8 cellular contexts compared by ENCODE assay signal in the genomic region with DNA sequence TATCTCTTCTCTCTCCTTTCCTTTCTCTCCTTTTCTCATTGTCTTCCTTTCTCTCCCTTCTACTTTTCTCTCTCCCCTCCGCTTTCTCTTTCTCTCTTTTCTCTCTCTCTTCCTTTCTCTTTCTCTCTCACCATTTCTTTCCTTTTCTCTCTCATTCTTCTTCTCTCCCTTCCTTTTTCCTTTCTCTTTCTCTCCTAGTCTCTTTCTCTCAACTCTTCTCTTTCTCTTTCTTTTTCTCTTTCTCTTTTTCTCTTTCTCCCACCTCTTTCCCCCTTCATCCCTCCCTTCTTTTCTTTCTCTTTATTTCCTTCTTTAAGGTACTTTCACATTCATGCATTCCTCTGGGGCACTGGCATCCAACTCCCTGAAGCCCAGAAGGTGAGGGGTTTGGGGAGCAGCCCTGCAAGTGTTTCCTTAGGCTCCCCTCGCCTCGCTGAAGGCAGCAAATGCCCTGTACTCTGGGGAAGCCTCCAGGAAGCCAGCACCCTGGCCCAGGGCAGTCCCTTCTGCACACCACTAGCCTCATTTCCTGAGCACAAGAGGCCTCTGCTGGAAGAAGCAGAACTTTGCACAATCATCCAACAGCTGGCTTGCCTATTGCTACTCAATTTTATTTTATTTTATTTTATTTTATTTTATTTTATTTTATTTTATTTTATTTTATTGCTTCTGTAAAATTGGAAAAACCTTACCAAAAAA.
DNase-seq lines count a peak whose midpoint lies in the region; ATAC-seq and TF ChIP-seq lines count a peak whose summit lies in the region.

No MANE protein-coding gene starts in this region.

- H3K36me3 Mint-ChIP-seq in activated T-cell treated with anti-CD3 and anti-CD28 coated beads, Interleukin-2, amount 50 U/mL, for 24 hours (ENCODE audit: low read depth) = no peaks in the 10 kb centered on the region

- H3K9me3 Mint-ChIP-seq in activated T-cell treated with anti-CD3 and anti-CD28 coated beads, Interleukin-2, amount 50 U/mL, for 24 hours = no peaks in the 10 kb centered on the region

- DNase-seq in Right ventricle myocardium inferior (ENCODE audit: missing footprints) (no peak), cardiac septum (ENCODE audit: low spot score) (no peak), NCI-H226 (peak; percentile 38), foreskin keratinocyte (peak; percentile 24 to 44), ecto neural progenitor cell (ENCODE audit: low spot score) (no peak)
- DNase-seq in activated T-cell treated with anti-CD3 and anti-CD28 coated beads, Interleukin-2, amount 50 U/mL, for 24 hours = peak; percentile 67
- DNase-seq in stimulated activated CD4-positive, alpha-beta T cell treated with anti-CD3 and anti-CD28 coated beads, Interleukin-15, amount 100 ng/mL, for 24 hours = peak; percentile 76

- no peak overlapping the region for H3K27ac ChIP-seq in foreskin keratinocyte

- no peaks in the 10 kb centered on the region for H3K27me3 Mint-ChIP-seq in activated T-cell treated with anti-CD3 and anti-CD28 coated beads, Interleukin-2, amount 50 U/mL, for 24 hours

- ATAC-seq in Right ventricle myocardium inferior (peak; percentile 64), HG02759 (IDR thresholded peaks at IDR 0.05; ENCODE audit: unreplicated experiment) (peak; percentile 79), foreskin keratinocyte (no peak)

- intact Hi-C loops in Right ventricle myocardium inferior (cut with DNase I) (loop anchor here (10.0 kb wide), 1 partner anchor 239 kb away; a partner anchor contains a TSS), cardiac septum (cut with DNase I) (no loop called here)

- H3K27me3 ChIP-seq in foreskin keratinocyte = no peaks in the 10 kb centered on the region

- H3K4me3 Mint-ChIP-seq in activated T-cell treated with anti-CD3 and anti-CD28 coated beads, Interleukin-2, amount 50 U/mL, for 24 hours = peak overlapping the region; percentile 66

- H3K4me1 Mint-ChIP-seq in activated T-cell treated with anti-CD3 and anti-CD28 coated beads, Interleukin-2, amount 50 U/mL, for 24 hours (ENCODE audit: low read depth) = peaks cover 70% of the 10 kb centered on the region

- peak; percentile 65 for TF ChIP-seq CTCF in foreskin keratinocyte (conservative IDR thresholded peaks at IDR 0.05)

- H3K27ac Mint-ChIP-seq in activated T-cell treated with anti-CD3 and anti-CD28 coated beads, Interleukin-2, amount 50 U/mL, for 24 hours = peak overlapping the region; percentile 81

- peaks cover 20% of the 10 kb centered on the region for H3K4me1 ChIP-seq in foreskin keratinocyte

Comparison
In these comparisons a context has a peak if more than half of its experiments do, and no peak if none do; other contexts are left out.
1. DNase-seq: peak in NCI-H226 (single experiment), activated T-cell treated with anti-CD3 and anti-CD28 coated beads, Interleukin-2, amount 50 U/mL, for 24 hours (single experiment), foreskin keratinocyte (2 of 2) and stimulated activated CD4-positive, alpha-beta T cell treated with anti-CD3 and anti-CD28 coated beads, Interleukin-15, amount 100 ng/mL, for 24 hours (single experiment); none in Right ventricle myocardium inferior (single experiment), cardiac septum (single experiment) and ecto neural progenitor cell (single experiment).